Comparison of ENCODE assay signal across 1 cellular context in the genomic region with DNA sequence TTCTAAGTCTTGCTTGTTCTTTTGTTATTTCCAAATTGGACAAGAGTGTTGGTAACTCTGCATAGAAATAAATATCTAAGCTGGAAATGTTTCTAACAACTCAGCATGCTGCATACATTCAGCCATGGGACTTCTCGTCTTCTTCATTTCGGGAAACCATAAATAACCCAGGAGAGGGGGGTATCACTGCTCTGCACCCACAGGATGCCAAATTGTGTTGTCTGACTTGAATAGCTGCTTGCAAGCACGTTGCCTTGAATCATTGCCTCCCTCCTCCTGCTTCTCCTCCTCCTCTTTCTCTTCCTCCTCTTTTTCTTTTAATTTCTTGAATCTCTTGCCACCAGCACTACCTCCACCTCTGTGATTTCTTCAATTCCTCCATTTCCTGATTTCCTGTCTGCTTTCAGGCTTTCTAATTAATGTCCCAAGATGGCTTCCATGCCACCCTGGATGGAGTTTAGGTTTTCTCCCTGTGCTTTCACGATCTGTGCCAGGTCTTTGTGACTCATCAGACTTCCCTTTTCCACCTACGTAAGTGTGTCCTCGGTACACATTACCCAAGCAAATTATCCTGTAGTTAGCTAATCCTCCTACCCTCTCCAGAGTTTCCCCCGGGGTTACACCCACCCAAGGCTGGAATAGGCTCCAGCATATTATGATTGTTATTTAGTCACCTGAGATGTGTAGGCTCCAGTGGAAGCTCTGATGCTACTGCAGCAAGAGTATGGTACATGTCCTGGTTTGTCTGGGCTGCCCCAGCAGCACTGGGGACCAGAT.
TF ChIP-seq lines count a peak whose summit lies in the region.

No MANE protein-coding gene starts in this region.

TF ChIP-seq in HEK293, 187 proteins besides CTCF, POLR2A, EP300 and RAD21 (continued from another document):
- TF ChIP-seq PBX3 (CRISPR knock-in tag; IDR thresholded peaks at IDR 0.05), result no peak
- no peak for TF ChIP-seq GLIS1 (tag by site-specific recombination; IDR thresholded peaks at IDR 0.05)
